In genomic region chr16:88057656-88058055, GRCh38 we compare ENCODE assay signal across 27 cellular contexts.
"Had no signal": no experiment of that assay in that cellular context is flagged by ENCODE, and none has a peak within 500 bp of the region (broad histone marks: within the 10 kb centered on the region; RNA-seq: fewer than 3 reads in every experiment).

No MANE protein-coding gene starts in this region.

- H3K4me1 Mint-ChIP-seq: activated CD4-positive, alpha-beta T cell treated with anti-CD3 and anti-CD28 coated beads, Interleukin-2, amount 10 ng/mL, durations not matched to agents 24 days and 14 days; activated CD8-positive, alpha-beta memory T cell treated with anti-CD3 and anti-CD28 coated beads, Interleukin-2, amount 10 ng/mL, durations not matched to agents 7 days and 5 days had no signal

- H3K4me2 ChIP-seq: SK-N-SH had no signal

- H3K4me3 Mint-ChIP-seq: activated CD4-positive, alpha-beta T cell treated with anti-CD3 and anti-CD28 coated beads, Interleukin-2, amount 10 ng/mL, durations not matched to agents 24 days and 14 days; activated CD8-positive, alpha-beta memory T cell treated with anti-CD3 and anti-CD28 coated beads, Interleukin-2, amount 10 ng/mL, durations not matched to agents 7 days and 5 days; activated naive CD4-positive, alpha-beta T cell treated with anti-CD3 and anti-CD28 coated beads for 36 hours; activated naive CD8-positive, alpha-beta T cell; activated T-cell treated with anti-CD3 and anti-CD28 coated beads, Interleukin-2, amount 50 U/mL, for 24 hours; activated T-helper 1 cell treated with anti-CD3 and anti-CD28 coated beads, Interleukin-12 subunit alpha, Interleukin-12 subunit beta, Interleukin-2, Interleukin-4 antibody, amounts not matched to agents 30 ng/mL and 10 ng/mL and 1 ng/mL, durations not matched to agents 14 hours and 24 hours and 36 hours; WTC11 had no signal

- H3K27me3 Mint-ChIP-seq: activated CD4-positive, alpha-beta T cell treated with anti-CD3 and anti-CD28 coated beads, Interleukin-2, amount 10 ng/mL, durations not matched to agents 24 days and 14 days; activated CD8-positive, alpha-beta memory T cell treated with anti-CD3 and anti-CD28 coated beads, Interleukin-2, amount 10 ng/mL, durations not matched to agents 7 days and 5 days; activated naive CD8-positive, alpha-beta T cell; activated T-cell treated with anti-CD3 and anti-CD28 coated beads, Interleukin-2, amount 50 U/mL, for 24 hours had no signal

- H3K27ac Mint-ChIP-seq: activated CD4-positive, alpha-beta T cell treated with anti-CD3 and anti-CD28 coated beads, Interleukin-2, amount 10 ng/mL, durations not matched to agents 24 days and 14 days; activated CD8-positive, alpha-beta memory T cell treated with anti-CD3 and anti-CD28 coated beads, Interleukin-2, amount 10 ng/mL, durations not matched to agents 7 days and 5 days; activated naive CD4-positive, alpha-beta T cell treated with anti-CD3 and anti-CD28 coated beads for 36 hours; activated naive CD8-positive, alpha-beta T cell; activated T-cell treated with anti-CD3 and anti-CD28 coated beads, Interleukin-2, amount 50 U/mL, for 24 hours; activated T-helper 1 cell treated with anti-CD3 and anti-CD28 coated beads, Interleukin-12 subunit alpha, Interleukin-12 subunit beta, Interleukin-2, Interleukin-4 antibody, amounts not matched to agents 30 ng/mL and 10 ng/mL and 1 ng/mL, durations not matched to agents 14 hours and 24 hours and 36 hours had no signal

- H3K4me3 ChIP-seq: cardiac muscle cell, MG63, SJCRH30 had no signal

- H3K9me3 ChIP-seq: MG63, SJCRH30, SK-N-SH had no signal

- H3K27ac ChIP-seq: brain microvascular endothelial cell, cardiac muscle cell, SJCRH30 had no signal

- H3K27me3 ChIP-seq: brain microvascular endothelial cell, cardiac muscle cell, MG63, SJCRH30 had no signal

- DNase-seq: activated CD4-positive, alpha-beta T cell treated with anti-CD3 and anti-CD28 coated beads for 1 hour; activated CD4-positive, alpha-beta T cell treated with anti-CD3 and anti-CD28 coated beads, Interleukin-2, amount 10 ng/mL, durations not matched to agents 24 days and 14 days; activated CD4-positive, alpha-beta T cell treated with anti-CD3 and anti-CD28 coated beads, Interleukin-2, amount 50 U/mL, for 48 hours; activated CD8-positive, alpha-beta memory T cell treated with anti-CD3 and anti-CD28 coated beads, Interleukin-2, amount 10 ng/mL, durations not matched to agents 7 days and 5 days; activated effector memory CD4-positive, alpha-beta T cell treated with anti-CD3 and anti-CD28 coated beads, Interleukin-2, amount 50 U/mL, for 16 hours; activated naive CD4-positive, alpha-beta T cell treated with anti-CD3 and anti-CD28 coated beads for 36 hours; activated T-cell treated with anti-CD3 and anti-CD28 coated beads, Interleukin-2, amount 50 U/mL, for 24 hours; brain microvascular endothelial cell; cerebellar nuclear complex; MG63; MV-4-11; NCI-H1092 treated with DMSO at 0.1 percent for 48 hours; NCI-H1417 treated with DMSO at 0.1 percent for 48 hours; NCI-H1694; NCI-H2029 treated with DMSO at 0.1 percent for 48 hours; NCI-H345; NCI-H510A; NCI-H526 treated with DMSO at 0.1 percent for 48 hours; NCI-H82; SJCRH30; SK-N-SH; SW 1271 had no signal

- H3K9ac ChIP-seq: SK-N-SH had no signal

- H3K36me3 ChIP-seq: cardiac muscle cell, MG63, SJCRH30 had no signal

- ATAC-seq: activated CD8-positive, alpha-beta memory T cell treated with anti-CD3 and anti-CD28 coated beads, Interleukin-2, amount 10 ng/mL, durations not matched to agents 7 days and 5 days; Right ventricle myocardium inferior; WTC11 had no signal

- H3K4me1 ChIP-seq: SJCRH30 had no signal

- H3K36me3 Mint-ChIP-seq: activated naive CD8-positive, alpha-beta T cell had no signal

- H3K9me3 Mint-ChIP-seq: activated CD4-positive, alpha-beta T cell treated with anti-CD3 and anti-CD28 coated beads, Interleukin-2, amount 10 ng/mL, durations not matched to agents 24 days and 14 days; activated naive CD4-positive, alpha-beta T cell treated with anti-CD3 and anti-CD28 coated beads for 36 hours; activated T-cell treated with anti-CD3 and anti-CD28 coated beads, Interleukin-2, amount 50 U/mL, for 24 hours; activated T-helper 1 cell treated with anti-CD3 and anti-CD28 coated beads, Interleukin-12 subunit alpha, Interleukin-12 subunit beta, Interleukin-2, Interleukin-4 antibody, amounts not matched to agents 30 ng/mL and 10 ng/mL and 1 ng/mL, durations not matched to agents 14 hours and 24 hours and 36 hours; WTC11 had no signal
